In the genomic region with DNA sequence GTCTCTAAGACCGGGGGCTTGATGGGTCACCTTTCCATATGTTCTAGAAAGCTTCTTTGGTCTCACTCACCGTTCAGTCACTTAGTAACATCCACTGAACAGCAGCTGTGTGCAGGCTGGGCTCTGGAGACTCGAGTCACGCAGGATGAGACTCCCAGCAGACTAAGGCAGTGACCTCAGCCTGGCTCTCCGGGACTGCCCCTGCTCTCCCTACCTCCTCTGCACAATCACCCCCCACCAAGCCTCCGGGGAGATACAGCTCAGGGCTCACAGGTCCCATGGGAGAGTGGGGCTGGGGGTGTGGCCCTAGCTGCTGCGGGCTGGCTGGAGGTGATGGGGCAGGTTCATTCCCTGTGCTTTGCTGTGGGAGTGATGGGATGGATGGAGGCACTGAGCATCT, we compare ENCODE assay signal across 20 cellular contexts. TPM values are rescaled to one million over a fixed set of nuclear protein-coding genes. Genes with fewer than 3 reads are reported as not detected.
A peak's percentile ranks its signal among the peaks of the same experiment; 100 is the strongest.
DNase-seq lines count a peak whose midpoint lies in the region; ATAC-seq, FAIRE-seq and TF ChIP-seq lines count a peak whose summit lies in the region.
"Had no signal": no experiment of that assay in that cellular context is flagged by ENCODE, and none has a peak within 500 bp of the region (broad histone marks: within the 10 kb centered on the region; RNA-seq: fewer than 3 reads in every experiment).

No MANE protein-coding gene starts in this region.

- intact Hi-C loops in pancreas (cut with DNase I), result no loop called here

- H2AFZ ChIP-seq in DND-41 (ENCODE audit: low read depth, low read length) (no peak overlapping the region), Karpas-422 (ENCODE audit: low read length) (no peak overlapping the region)

- H3K9me3 ChIP-seq in DND-41 (ENCODE audit: insufficient read depth, low read length, severe bottlenecking) (no peaks in the 10 kb centered on the region), Karpas-422 (ENCODE audit: low read length) (no peaks in the 10 kb centered on the region), pancreas (no peaks in the 10 kb centered on the region), BE2C (no peaks in the 10 kb centered on the region)
- H3K9me3 ChIP-seq: left lung, right atrium auricular region had no signal

- no peak for TF ChIP-seq CTCF in DND-41 (IDR thresholded peaks at IDR 0.05; ENCODE audit: borderline replicate concordance, extremely low read depth, low read length, poor library complexity, severe bottlenecking)
- TF ChIP-seq CTCF in GM20000 (IDR thresholded peaks at IDR 0.05; ENCODE audit: extremely low read depth, missing control alignments), result no peak
- TF ChIP-seq CTCF in pancreas (IDR thresholded peaks at IDR 0.05), result no peak
- TF ChIP-seq CTCF in BE2C (IDR thresholded peaks at IDR 0.05; ENCODE audit: low read depth, low read length), result no peak

- H3K4me3 ChIP-seq in DND-41 (ENCODE audit: low read depth in 1 of 2, low read length in 2 of 2) (no peak overlapping the region), Karpas-422 (ENCODE audit: low read length) (no peak overlapping the region), pancreas (no peak overlapping the region), BE2C (ENCODE audit: low read depth, low read length) (no peak overlapping the region)
- H3K4me3 ChIP-seq: left lung, right atrium auricular region had no signal

- ATAC-seq in DND-41 (ENCODE audit: insufficient read depth, low read depth), result 0 out of 3 replicates have a peak, but pooled peaks have one; percentile 35
- ATAC-seq in pancreas, result no peak
- ATAC-seq in GM21515 (IDR thresholded peaks at IDR 0.05; ENCODE audit: unreplicated experiment), result no peak
- ATAC-seq: activated naive CD4-positive, alpha-beta T cell treated with anti-CD3 and anti-CD28 coated beads, Interleukin-2, amount 50 U/mL, for 72 hours; left lung; SK-N-SH treated with all-trans-retinoic acid at 6 μM for 48 hours had no signal

- FAIRE-seq in pancreas (lab: Jason Lieb, UNC), result no peak

- H3K79me2 ChIP-seq in DND-41 (ENCODE audit: insufficient read depth, low read length), result no peaks in the 10 kb centered on the region
- 0 out of 2 replicates have a peak, but pooled peaks cover 2% of the 10 kb centered on the region for H3K79me2 ChIP-seq in Karpas-422 (ENCODE audit: low read length)

- H4K20me1 ChIP-seq in DND-41 (ENCODE audit: insufficient read depth, low read length), result peaks cover 4% of the 10 kb centered on the region; the same call in 1 of the 2 replicates
- no peaks in the 10 kb centered on the region for H4K20me1 ChIP-seq in Karpas-422 (ENCODE audit: insufficient read depth, low read depth, low read length)

- H3K9me2 ChIP-seq in Karpas-422 (replicated peaks; ENCODE audit: insufficient read depth, low read length), result no peaks in the 10 kb centered on the region

- H3K27me3 ChIP-seq in DND-41 (ENCODE audit: insufficient read depth, low read length, poor library complexity) (no peaks in the 10 kb centered on the region), Karpas-422 (ENCODE audit: low read length) (no peaks in the 10 kb centered on the region), pancreas (no peaks in the 10 kb centered on the region), BE2C (no peaks in the 10 kb centered on the region)
- H3K27me3 ChIP-seq: left lung, right atrium auricular region had no signal

- H3K36me3 ChIP-seq in DND-41 (ENCODE audit: insufficient read depth, low read length), result peaks cover 33% of the 10 kb centered on the region
- no peaks in the 10 kb centered on the region for H3K36me3 ChIP-seq in Karpas-422 (ENCODE audit: insufficient read depth, low read length)
- peaks cover 0 to 6% (median 0%) of the 10 kb centered on the region in 3 donors for H3K36me3 ChIP-seq in pancreas
- peaks cover 12% of the 10 kb centered on the region for H3K36me3 ChIP-seq in BE2C

- no peaks in the 10 kb centered on the region for H3K4me1 ChIP-seq in DND-41 (ENCODE audit: insufficient read depth, low read length)
- peaks cover 23% of the 10 kb centered on the region for H3K4me1 ChIP-seq in Karpas-422 (ENCODE audit: low read length)
- no peaks in the 10 kb centered on the region for H3K4me1 ChIP-seq in pancreas
- H3K4me1 ChIP-seq in BE2C, result no peaks in the 10 kb centered on the region; the same call in 1 of the 2 replicates
- H3K4me1 ChIP-seq: left lung, right atrium auricular region had no signal

- no peak overlapping the region for H3K9ac ChIP-seq in DND-41 (ENCODE audit: low read depth, low read length)
- H3K9ac ChIP-seq in Karpas-422 (ENCODE audit: low read length), result no peak overlapping the region

- DNase-seq in DND-41 (no peak), GM20000 (ENCODE audit: low spot score) (peak; percentile 76), Karpas-422 (peak; percentile 87), kidney tubule cell (ENCODE audit: low spot score) (peak; percentile 79), pancreas (no peak), BE2C (no peak), NCI-H1417 treated with DMSO at 0.1 percent for 48 hours (lab: John Stamatoyannopoulos, UW) (no peak)
- DNase-seq: activated CD8-positive, alpha-beta memory T cell treated with anti-CD3 and anti-CD28 coated beads, Interleukin-2, amount 50 U/mL, for 48 hours; caudate nucleus; left lung; NCI-H2081; stimulated activated CD4-positive, alpha-beta T cell treated with anti-CD3 and anti-CD28 coated beads, Interleukin-4, amount 100 ng/mL, for 4 hours; stimulated activated naive CD4-positive, alpha-beta T cell treated with Interleukin-2 at 50 U/mL for 16 hours; WERI-Rb-1 had no signal

- H3K27ac ChIP-seq in DND-41 (ENCODE audit: low read length) (no peak overlapping the region), Karpas-422 (ENCODE audit: low read length) (no peak overlapping the region), pancreas (no peak overlapping the region)
- H3K27ac ChIP-seq: C4-2B, left lung, right atrium auricular region, WERI-Rb-1 had no signal

- H3K4me2 ChIP-seq in DND-41 (ENCODE audit: insufficient read depth, low read length), result no peak overlapping the region
- H3K4me2 ChIP-seq in Karpas-422 (ENCODE audit: low read depth, low read length, poor library complexity, severe bottlenecking), result peak overlapping the region; percentile 8

- WGBS in pancreas, 2 donors, result 88 to 90% methylated on average over 7 of the region's 7 CpGs

RNA-seq across cellular contexts. Expression of gene FLYWCH2, which starts 14.1 kb away (rescaled TPM):
- 63.5 and 85.1 TPM in 2 replicates for total RNA-seq in Karpas-422 (2014; rRNA removed; shearing (Covaris generic); ENCODE audit: low replicate concordance)
- 10 to 100 TPM in 1 of 6 donors, 1 to 10 TPM in 5; 5.8 to 10.1 (median 7.7) TPM for total RNA-seq in pancreas
- polyA plus RNA-seq in pancreas, result 10 to 100 TPM; 18.2 to 26.1 TPM
- 79.1 TPM for polyA plus RNA-seq in BE2C (2012; ENCODE audit: insufficient read depth, insufficient read length, low read depth)

RNA-seq across cellular contexts. Expression of gene FLYWCH1, which starts 14.6 kb away (rescaled TPM):
- 11.0 and 22.7 TPM in 2 replicates for total RNA-seq in Karpas-422 (2014; rRNA removed; shearing (Covaris generic); ENCODE audit: low replicate concordance)
- total RNA-seq in pancreas, result 10 to 100 TPM; 11.5 to 18.6 (median 14.9) TPM
- 10 to 100 TPM; 31.5 to 40.4 TPM for polyA plus RNA-seq in pancreas
- 30.6 TPM for polyA plus RNA-seq in BE2C (2012; ENCODE audit: insufficient read depth, insufficient read length, low read depth)

RNA-seq across cellular contexts. Expression of gene PRSS22, which starts 39.1 kb away (rescaled TPM):
- total RNA-seq in Karpas-422 (2014; rRNA removed; shearing (Covaris generic); ENCODE audit: low replicate concordance), result not detected in 2 replicates
- 10 to 100 TPM in 3 of 6 donors, 1 to 10 TPM in 3; 8.4 to 28.5 (median 13.1) TPM for total RNA-seq in pancreas
- 10 to 100 TPM; 48.7 to 59.5 TPM for polyA plus RNA-seq in pancreas
- not detected for polyA plus RNA-seq in BE2C (2012; ENCODE audit: insufficient read depth, insufficient read length, low read depth)
- total RNA-seq: glomerular endothelial cell, right atrium auricular region had no signal

Comparison
In these comparisons a context has a peak if more than half of its experiments do, and no peak if none do; other contexts are left out.
1. DNase-seq: peak in GM20000 (single experiment), Karpas-422 (single experiment) and kidney tubule cell (single experiment); none in DND-41 (single experiment), pancreas (0 of 6), BE2C (single experiment) and NCI-H1417 treated with DMSO at 0.1 percent for 48 hours (single experiment).